ENCODE assay signal across 11 cellular contexts in the genomic region with DNA sequence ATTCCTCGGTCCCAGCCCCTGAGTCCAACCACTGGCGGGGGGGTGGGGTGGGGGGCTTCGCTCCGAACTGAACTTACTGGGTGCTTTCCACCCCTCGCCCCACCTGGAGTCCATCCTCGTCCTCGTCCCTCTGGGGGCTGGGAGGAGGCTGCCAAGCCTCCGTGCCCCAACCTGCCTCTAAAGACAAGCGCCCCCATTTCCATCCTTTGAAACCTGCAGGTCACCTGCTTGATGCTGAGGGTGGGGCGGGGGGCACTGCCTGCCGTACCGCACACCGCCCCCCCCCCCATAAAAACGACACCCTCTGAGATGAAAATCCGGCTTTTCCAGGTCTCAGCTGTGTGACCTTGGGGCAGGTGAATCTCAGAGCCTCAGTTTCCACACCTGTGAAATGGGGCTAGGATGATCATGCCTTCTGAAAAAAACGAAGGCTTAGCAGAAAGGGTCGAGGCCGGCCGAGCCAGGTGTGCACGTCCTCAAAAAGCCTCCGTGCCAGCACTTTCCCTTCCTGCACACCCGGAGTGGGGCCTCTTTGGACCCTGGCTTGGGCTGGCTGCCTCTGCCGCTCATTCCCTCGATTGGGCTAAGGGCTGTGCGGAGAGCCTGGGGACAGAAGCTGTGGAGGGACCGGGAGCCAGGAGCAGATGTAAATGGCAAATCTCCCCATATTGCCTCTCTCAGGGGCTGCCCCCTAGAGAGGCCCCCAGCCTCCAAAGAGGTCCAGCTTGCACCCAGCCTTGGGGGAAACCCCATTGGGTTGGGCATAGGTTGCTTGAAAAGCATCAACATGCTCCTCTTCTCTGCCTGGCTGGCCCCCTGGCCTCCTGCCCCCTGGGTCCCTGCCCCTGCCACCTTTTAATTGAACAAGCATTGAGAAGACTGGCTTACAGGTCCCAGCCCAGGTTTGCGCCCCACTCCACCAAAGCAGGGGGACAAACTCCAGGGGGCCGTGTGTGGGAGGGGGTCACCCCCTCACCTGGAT. TPM values are rescaled to one million over a fixed set of nuclear protein-coding genes. Genes with fewer than 3 reads are reported as not detected.
DNase-seq lines count a peak whose midpoint lies in the region; ATAC-seq and TF ChIP-seq lines count a peak whose summit lies in the region.
"Had no signal": no experiment of that assay in that cellular context is flagged by ENCODE, and none has a peak within 500 bp of the region (broad histone marks: within the 10 kb centered on the region; RNA-seq: fewer than 3 reads in every experiment).

No MANE protein-coding gene starts in this region.

- H3K4me1 ChIP-seq in BLaER1 = peaks cover 46% of the 10 kb centered on the region
- H3K4me1 ChIP-seq in NT2/D1 (ENCODE audit: insufficient read depth, insufficient read length) = peaks cover 8% of the 10 kb centered on the region
- peaks cover 52% of the 10 kb centered on the region for H3K4me1 ChIP-seq in left ventricle myocardium inferior
- H3K4me1 ChIP-seq in neuron (ENCODE audit: insufficient read depth, low read length) = peaks cover 47% of the 10 kb centered on the region

- H3K4me1 Mint-ChIP-seq in effector memory CD8-positive, alpha-beta T cell (ENCODE audit: low read depth in 2 of 2) = peaks cover 6 to 7% of the 10 kb centered on the region in 2 donors

- peaks cover 88% of the 10 kb centered on the region for H3K27me3 ChIP-seq in BLaER1
- peaks cover 49% of the 10 kb centered on the region for H3K27me3 ChIP-seq in NT2/D1 (ENCODE audit: insufficient read depth, insufficient read length)
- H3K27me3 ChIP-seq in left ventricle myocardium inferior (ENCODE audit: low read depth) = peaks cover 94% of the 10 kb centered on the region
- no peaks in the 10 kb centered on the region for H3K27me3 ChIP-seq in neuron (ENCODE audit: insufficient read depth, low read length)

- H3K36me3 ChIP-seq in BLaER1 (no peaks in the 10 kb centered on the region), NT2/D1 (ENCODE audit: insufficient read depth, insufficient read length, low read length) (peaks cover 7% of the 10 kb centered on the region), left ventricle myocardium inferior (no peaks in the 10 kb centered on the region), neuron (ENCODE audit: insufficient read depth, low read length) (peaks cover 30% of the 10 kb centered on the region)

- H3K27ac ChIP-seq in BLaER1 (no peak overlapping the region), left ventricle myocardium inferior (replicated peaks) (no peak overlapping the region)

- H3K4me3 ChIP-seq in BLaER1 = peak overlapping the region; percentile 67
- H3K4me3 ChIP-seq in NT2/D1 (ENCODE audit: insufficient read length, low read depth) = peak overlapping the region; percentile 63
- peak overlapping the region; percentile 73 for H3K4me3 ChIP-seq in left ventricle myocardium inferior
- H3K4me3 ChIP-seq in neuron (ENCODE audit: low read length) = peak overlapping the region; percentile 83

- ATAC-seq in effector memory CD8-positive, alpha-beta T cell (replicated peaks) = no peak

- no peaks in the 10 kb centered on the region for H3K9me3 ChIP-seq in BLaER1
- no peaks in the 10 kb centered on the region for H3K9me3 ChIP-seq in NT2/D1 (ENCODE audit: insufficient read depth, low read length)
- no peaks in the 10 kb centered on the region for H3K9me3 ChIP-seq in left ventricle myocardium inferior (replicated peaks)
- H3K9me3 ChIP-seq in neuron (ENCODE audit: low read length) = no peaks in the 10 kb centered on the region

- peaks cover 31 to 73% of the 10 kb centered on the region in 2 donors for H3K27me3 Mint-ChIP-seq in effector memory CD8-positive, alpha-beta T cell

- intact Hi-C loops in left ventricle myocardium inferior (cut with micrococcal nuclease) = no loop called here

- peak overlapping the region in 1 of 2 donors; percentile 48 for H3K4me3 Mint-ChIP-seq in effector memory CD8-positive, alpha-beta T cell

- no peak for DNase-seq in NT2/D1 (ENCODE audit: low read depth, low spot score)
- DNase-seq in left ventricle myocardium inferior = no peak
- DNase-seq in ACHN = no peak
- no peak for DNase-seq in putamen (ENCODE audit: low spot score)
- no peak for DNase-seq in effector memory CD8-positive, alpha-beta T cell
- no peak for DNase-seq in NCI-H1436 (lab: John Stamatoyannopoulos, UW)
- DNase-seq: NCI-H1417, occipital lobe had no signal

- in situ Hi-C loops in ACHN (cut with HindIII; ENCODE audit: low pct_ligation_motif_present, low pct_unique_long_range_greater_than_20kb, low sequenced_read_pairs) = no loop called here

- no peaks in the 10 kb centered on the region for H3K9me3 Mint-ChIP-seq in effector memory CD8-positive, alpha-beta T cell

- H3K27ac Mint-ChIP-seq in effector memory CD8-positive, alpha-beta T cell = no peak overlapping the region

- peak overlapping the region; percentile 99 for H3K4me2 ChIP-seq in BLaER1

- H3K36me3 Mint-ChIP-seq in effector memory CD8-positive, alpha-beta T cell (ENCODE audit: insufficient read depth) = no peaks in the 10 kb centered on the region

- H3K9ac ChIP-seq in BLaER1 = no peak overlapping the region
- H3K9ac ChIP-seq in NT2/D1 (ENCODE audit: insufficient read length, low read depth) = peak overlapping the region; percentile 85

- no peak for TF ChIP-seq CTCF in left ventricle myocardium inferior (IDR thresholded peaks at IDR 0.05; ENCODE audit: borderline replicate concordance)

- peaks cover 85% of the 10 kb centered on the region for H4K20me1 ChIP-seq in BLaER1

- H2AFZ ChIP-seq in neuron (ENCODE audit: low read depth, low read length) = no peak overlapping the region

RNA-seq across cellular contexts. Expression of a gene that starts 1.1 kb away (rescaled TPM):
- 10.5 TPM for total RNA-seq in left ventricle myocardium inferior
- total RNA-seq: OCI-LY7 had no signal
